Comparison of ENCODE assay signal across 8 cellular contexts in genomic region chr6:167827588-167828324, GRCh38. TPM values are rescaled to one million over a fixed set of nuclear protein-coding genes. Genes with fewer than 3 reads are reported as not detected.
A peak's percentile ranks its signal among the peaks of the same experiment; 100 is the strongest.
DNase-seq lines count a peak whose midpoint lies in the region; ATAC-seq and TF ChIP-seq lines count a peak whose summit lies in the region.

No MANE protein-coding gene starts in this region.

- in situ Hi-C loops in gastrocnemius medialis (cut with MboI; ENCODE audit: low sequenced_read_pairs in 4 of 4): no loop called here

- H3K9me3 ChIP-seq in CD4-positive, alpha-beta memory T cell (ENCODE audit: control insufficient read depth in 1 of 2, low read length in 2 of 2): no peaks in the 10 kb centered on the region
- no peaks in the 10 kb centered on the region for H3K9me3 ChIP-seq in gastrocnemius medialis

- peak overlapping the region in 1 of 2 donors; percentile 63 for H3K4me3 ChIP-seq in CD4-positive, alpha-beta memory T cell (ENCODE audit: low read length in 2 of 2)
- H3K4me3 ChIP-seq in cardiac fibroblast (replicated peaks in 1 of 2; ENCODE audit: low read depth in 2 of 2, low read length in 2 of 2): peak overlapping the region; percentile 64
- H3K4me3 ChIP-seq in gastrocnemius medialis: peak overlapping the region; percentile 63 to 80 (median 72)

- H3K27me3 ChIP-seq in CD4-positive, alpha-beta memory T cell (ENCODE audit: insufficient read depth, low read length): no peaks in the 10 kb centered on the region
- no peaks in the 10 kb centered on the region for H3K27me3 ChIP-seq in gastrocnemius medialis

- peak overlapping the region; percentile 40 to 90 (median 83) for H3K27ac Mint-ChIP-seq in CD4-positive, alpha-beta memory T cell
- peak overlapping the region in 1 of 2 donors; percentile 39 for H3K27ac Mint-ChIP-seq in T-cell

- H3K4me1 Mint-ChIP-seq in CD4-positive, alpha-beta memory T cell: peaks cover 16 to 37% (median 23%) of the 10 kb centered on the region in 4 donors
- peaks cover 13 to 42% (median 21%) of the 10 kb centered on the region in 3 donors for H3K4me1 Mint-ChIP-seq in T-cell

- TF ChIP-seq POLR2A in gastrocnemius medialis (IDR thresholded peaks at IDR 0.05): no peak

- H3K9me3 Mint-ChIP-seq in CD4-positive, alpha-beta memory T cell: peaks cover 0 to 3% (median 0%) of the 10 kb centered on the region in 8 donors
- H3K9me3 Mint-ChIP-seq in T-cell: no peaks in the 10 kb centered on the region

- POLR2A ChIA-PET in CD4-positive, alpha-beta memory T cell (lab: Charles Lee; ENCODE audit: partially characterized antibody): interaction anchor here (0.9 kb wide), 2 partner anchors 25 to 121 kb away, joined by 3 read pairs; no protein-coding TSS in a partner anchor
- POLR2A ChIA-PET in T-cell (lab: Charles Lee): interaction anchor here (0.6 to 0.7 kb wide), 2 partner anchors 27 to 47 kb away, joined by 3 to 4 read pairs; no protein-coding TSS in a partner anchor

- peak; percentile 18 to 46 (median 33) for DNase-seq in CD4-positive, alpha-beta memory T cell
- DNase-seq in T-cell (peak in 6 of 34 experiments; percentile 7 to 27 (median 20)), cardiac fibroblast (ENCODE audit: low read depth in 2 of 2) (peak; percentile 53 to 58), iPS-NIHi7 (ENCODE audit: extremely low spot score) (peak; percentile 38), gastrocnemius medialis (peak; percentile 23 to 24), activated gamma-delta T cell (lab: John Stamatoyannopoulos, UW) (no peak)

- H3K27me3 Mint-ChIP-seq in CD4-positive, alpha-beta memory T cell: peaks cover 10 to 19% of the 10 kb centered on the region in 2 donors
- H3K27me3 Mint-ChIP-seq in T-cell: peaks cover 49 to 65% of the 10 kb centered on the region in 2 donors

- no peaks in the 10 kb centered on the region for H3K36me3 ChIP-seq in CD4-positive, alpha-beta memory T cell (ENCODE audit: insufficient read depth, low read length)
- H3K36me3 ChIP-seq in gastrocnemius medialis: no peaks in the 10 kb centered on the region

- ATAC-seq in GM19372 (IDR thresholded peaks at IDR 0.05; ENCODE audit: low read depth, unreplicated experiment) (peak; percentile 27), HG03520 (IDR thresholded peaks at IDR 0.05; ENCODE audit: unreplicated experiment) (peak; percentile 29), T-cell (replicated peaks in 1 of 4) (peak; percentile 24 to 36 (median 28)), gastrocnemius medialis (peak; percentile 19 to 42)

- peak overlapping the region; percentile 85 to 92 (median 89) for H3K4me3 Mint-ChIP-seq in CD4-positive, alpha-beta memory T cell
- H3K4me3 Mint-ChIP-seq in T-cell: peak overlapping the region; percentile 78 to 84 (median 84)

- peaks cover 0 to 4% of the 10 kb centered on the region in 2 donors for H3K36me3 Mint-ChIP-seq in CD4-positive, alpha-beta memory T cell
- H3K36me3 Mint-ChIP-seq in T-cell: no peaks in the 10 kb centered on the region

- H3K27ac ChIP-seq in CD4-positive, alpha-beta memory T cell (ENCODE audit: low read depth, low read length): no peak overlapping the region
- H3K27ac ChIP-seq in gastrocnemius medialis: peak overlapping the region; percentile 61 to 81 (median 71)

- CTCF ChIA-PET in CD4-positive, alpha-beta memory T cell (lab: Charles Lee; ENCODE audit: partially characterized antibody): no interaction called here
- CTCF ChIA-PET in T-cell (lab: Charles Lee): interaction anchor here in 1 of 2 donors (1.3 kb wide), 1 partner anchor 14 kb away, joined by 3 read pairs; no protein-coding TSS in a partner anchor

- H3K4me1 ChIP-seq in CD4-positive, alpha-beta memory T cell (ENCODE audit: insufficient read depth, low read length): peaks cover 25% of the 10 kb centered on the region
- H3K4me1 ChIP-seq in gastrocnemius medialis: peaks cover 27 to 28% of the 10 kb centered on the region in 2 donors

- intact Hi-C loops in CD4-positive, alpha-beta memory T cell (cut with micrococcal nuclease): loop anchor here (5.0 to 10.0 kb wide), 2 partner anchors 133 to 1200 kb away; partner anchors contain the start of gene RPS6KA2
- intact Hi-C loops in gastrocnemius medialis (cut with DNase I; ENCODE audit: low total_unique reads): loop anchor here (10.0 kb wide), 2 partner anchors 77 to 343 kb away; no protein-coding TSS in a partner anchor

- TF ChIP-seq CTCF in cardiac fibroblast (IDR thresholded peaks at IDR 0.05; ENCODE audit: low read depth, low read length): peak; percentile 18
- no peak for TF ChIP-seq CTCF in gastrocnemius medialis (IDR thresholded peaks at IDR 0.05 in 4 of 5, conservative IDR thresholded peaks at IDR 0.05 in 1 of 5)

RNA-seq across cellular contexts. Expression of gene AFDN, which starts 1.0 kb away (rescaled TPM):
- total RNA-seq in CD4-positive, alpha-beta memory T cell: 10 to 100 TPM; 20.7 to 24.3 TPM
- polyA plus RNA-seq in CD4-positive, alpha-beta memory T cell: 1 to 10 TPM; 1.4 to 9.9 TPM
- total RNA-seq in T-cell (10 to 100 TPM; 10.6 to 30.3 (median 20.7) TPM), gastrocnemius medialis (10 to 100 TPM; 22.2 to 66.0 (median 30.0) TPM)
